ENCODE assay signal across 8 cellular contexts in the genomic region with DNA sequence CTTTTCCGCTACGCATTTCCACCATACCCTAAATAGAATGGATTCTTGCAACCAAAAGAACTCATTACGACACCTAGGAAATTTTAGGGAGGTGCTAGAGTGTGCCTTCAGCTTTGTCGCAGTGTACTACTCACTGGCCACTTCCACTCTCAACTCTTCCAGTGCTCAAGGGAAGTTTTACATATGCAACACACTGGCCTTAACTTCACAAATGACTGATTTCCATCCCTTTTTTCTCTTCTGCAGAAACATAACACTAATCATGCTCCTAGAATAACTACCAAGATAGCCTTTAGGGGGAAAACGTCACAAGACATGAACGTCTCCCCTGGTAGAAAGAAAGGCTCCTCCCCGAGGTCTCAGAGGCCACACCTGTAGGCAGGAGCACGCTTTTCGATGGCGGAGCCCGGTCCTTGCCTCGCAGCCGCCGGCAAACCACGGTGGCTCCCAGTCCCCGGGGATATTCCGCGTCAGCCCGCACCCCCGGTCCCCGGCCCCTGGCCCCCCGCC. TPM values are rescaled to one million over a fixed set of nuclear protein-coding genes. Genes with fewer than 3 reads are reported as not detected.
A peak's percentile ranks its signal among the peaks of the same experiment; 100 is the strongest.
DNase-seq lines count a peak whose midpoint lies in the region; ATAC-seq and TF ChIP-seq lines count a peak whose summit lies in the region.

No MANE protein-coding gene starts in this region.

- no peaks in the 10 kb centered on the region for H3K27me3 ChIP-seq in DND-41 (ENCODE audit: insufficient read depth, low read length, poor library complexity)
- H3K27me3 ChIP-seq in trophoblast cell (ENCODE audit: insufficient read depth, low read length): no peaks in the 10 kb centered on the region
- H3K27me3 ChIP-seq in tibial nerve: no peaks in the 10 kb centered on the region

- H3K79me2 ChIP-seq in DND-41 (ENCODE audit: insufficient read depth, low read length) (peaks cover 75% of the 10 kb centered on the region), trophoblast cell (ENCODE audit: control insufficient read depth, insufficient read depth, low read length, poor library complexity) (peaks cover 5% of the 10 kb centered on the region)

- no peaks in the 10 kb centered on the region for H4K20me1 ChIP-seq in DND-41 (ENCODE audit: insufficient read depth, low read length)

- H2AK5ac ChIP-seq in trophoblast cell (ENCODE audit: low read length): no peak overlapping the region

- H2BK12ac ChIP-seq in trophoblast cell (ENCODE audit: low read length): no peak overlapping the region

- TF ChIP-seq POLR2A in tibial nerve (IDR thresholded peaks at IDR 0.05): no peak

- no peak overlapping the region for H2BK5ac ChIP-seq in trophoblast cell (ENCODE audit: low read depth, low read length, poor library complexity)

- H3K4me3 Mint-ChIP-seq in glutamatergic neuron (ENCODE audit: unreplicated experiment): peak overlapping the region; percentile 97

- peak overlapping the region; percentile 71 for H3K27ac ChIP-seq in DND-41 (ENCODE audit: low read length)
- no peak overlapping the region for H3K27ac ChIP-seq in trophoblast cell (ENCODE audit: low read depth, low read length)
- peak overlapping the region; percentile 94 to 97 (median 95) for H3K27ac ChIP-seq in tibial nerve

- peaks cover 12% of the 10 kb centered on the region for H3K9me3 Mint-ChIP-seq in glutamatergic neuron (ENCODE audit: unreplicated experiment)

- H3K4ac ChIP-seq in trophoblast cell (ENCODE audit: low read depth, low read length): peak overlapping the region; percentile 10

- H3K4me1 ChIP-seq in DND-41 (ENCODE audit: insufficient read depth, low read length) (peaks cover 33% of the 10 kb centered on the region), trophoblast cell (ENCODE audit: control insufficient read depth in 1 of 2, insufficient read depth in 2 of 2, low read length in 2 of 2) (peaks cover 0 to 8% of the 10 kb centered on the region in 2 experiments), tibial nerve (peaks cover 0 to 28% (median 12%) of the 10 kb centered on the region in 4 donors)

- no peak overlapping the region for H3K18ac ChIP-seq in trophoblast cell (ENCODE audit: low read length)

- peak overlapping the region; percentile 58 for H4K8ac ChIP-seq in trophoblast cell (ENCODE audit: low read depth, low read length)

- no peak overlapping the region for H3K14ac ChIP-seq in trophoblast cell (ENCODE audit: low read length)

- peaks cover 4% of the 10 kb centered on the region for H3K27me3 Mint-ChIP-seq in glutamatergic neuron (ENCODE audit: unreplicated experiment)

- H3K27ac Mint-ChIP-seq in glutamatergic neuron (ENCODE audit: unreplicated experiment): peak overlapping the region; percentile 82

- TF ChIP-seq CTCF in DND-41 (IDR thresholded peaks at IDR 0.05; ENCODE audit: borderline replicate concordance, extremely low read depth, low read length, poor library complexity, severe bottlenecking): no peak
- no peak for TF ChIP-seq CTCF in glutamatergic neuron (IDR thresholded peaks at IDR 0.05; ENCODE audit: partially characterized antibody, unreplicated experiment)
- TF ChIP-seq CTCF in tibial nerve (IDR thresholded peaks at IDR 0.05): no peak

- H3K9ac ChIP-seq in DND-41 (ENCODE audit: low read depth, low read length) (peak overlapping the region; percentile 90), trophoblast cell (ENCODE audit: low read length) (peak overlapping the region; percentile 33)

- H3K4me2 ChIP-seq in DND-41 (ENCODE audit: insufficient read depth, low read length) (peak overlapping the region; percentile 97), trophoblast cell (ENCODE audit: low read length) (peak overlapping the region; percentile 95)

- no peaks in the 10 kb centered on the region for H3K9me3 ChIP-seq in DND-41 (ENCODE audit: insufficient read depth, low read length, severe bottlenecking)
- H3K9me3 ChIP-seq in trophoblast cell (ENCODE audit: insufficient read depth, low read depth, low read length): no peaks in the 10 kb centered on the region
- H3K9me3 ChIP-seq in tibial nerve: no peaks in the 10 kb centered on the region

- no CpG with 5 or more reads among the region's 22 CpGs for WGBS in trophoblast cell (ENCODE audit: extremely low coverage, insufficient coverage, insufficient read length)
- 3 to 7% methylated on average over 16 to 20 of the region's 22 CpGs for WGBS in tibial nerve, 2 donors

- peak overlapping the region; percentile 69 for H4K12ac ChIP-seq in trophoblast cell (ENCODE audit: low read depth, low read length)

- peaks cover 6% of the 10 kb centered on the region for H3K36me3 Mint-ChIP-seq in glutamatergic neuron (ENCODE audit: unreplicated experiment)

- H3K79me1 ChIP-seq in trophoblast cell (ENCODE audit: low read length): peaks cover 7% of the 10 kb centered on the region

- H3K4me1 Mint-ChIP-seq in glutamatergic neuron (ENCODE audit: low read depth, unreplicated experiment): peaks cover 4% of the 10 kb centered on the region

- H2BK120ac ChIP-seq in trophoblast cell (ENCODE audit: insufficient read depth, low read length, poor library complexity): no peak overlapping the region

- DNase-seq in DND-41 (peak; percentile 73), HuH-7 (ENCODE audit: low spot score) (peak; percentile 66), SHP77 (lab: John Stamatoyannopoulos, UW) (peak; percentile 37 to 66), glutamatergic neuron (peak; percentile 55), trophoblast cell (peak; percentile 60 to 82), tibial nerve (ENCODE audit: low spot score in 2 of 2) (peak in 1 of 2 donors; percentile 15)
- peak; percentile 65 for DNase-seq in activated gamma-delta T cell treated with anti-CD3 and anti-CD28 coated beads, Interleukin-2, amount 50 U/mL, for 16 hours (ENCODE audit: low read depth)

- no peak overlapping the region for H4K91ac ChIP-seq in trophoblast cell (ENCODE audit: low read depth, low read length)

- peak overlapping the region; percentile 77 to 83 for H3K4me3 ChIP-seq in DND-41 (ENCODE audit: low read depth in 1 of 2, low read length in 2 of 2)
- peak overlapping the region; percentile 82 for H3K4me3 ChIP-seq in trophoblast cell (ENCODE audit: low read depth, low read length)
- H3K4me3 ChIP-seq in tibial nerve: peak overlapping the region; percentile 73 to 90 (median 86)

- no peak for TF ChIP-seq EP300 in tibial nerve (IDR thresholded peaks at IDR 0.05)

- H3K36me3 ChIP-seq in DND-41 (ENCODE audit: insufficient read depth, low read length) (peaks cover 3% of the 10 kb centered on the region; the same call in 1 of the 2 replicates), trophoblast cell (ENCODE audit: control insufficient read depth in 1 of 2, insufficient read depth in 2 of 2, low read length in 2 of 2) (peaks cover 0 to 4% of the 10 kb centered on the region in 2 experiments), tibial nerve (peaks cover 0 to 17% (median 0%) of the 10 kb centered on the region in 3 donors)

- H2AFZ ChIP-seq in DND-41 (ENCODE audit: low read depth, low read length) (peak overlapping the region; percentile 83), trophoblast cell (ENCODE audit: insufficient read depth, low read length, poor library complexity) (peak overlapping the region; percentile 9)

- no peak overlapping the region for H3K23ac ChIP-seq in trophoblast cell (ENCODE audit: low read length)

- ATAC-seq in DND-41 (ENCODE audit: insufficient read depth, low read depth) (peak; percentile 69), GM21529 (IDR thresholded peaks at IDR 0.05; ENCODE audit: unreplicated experiment) (peak; percentile 60)

RNA-seq across cellular contexts. Expression of a gene that starts 0.6 kb away (rescaled TPM):
- 29.5 TPM for total RNA-seq in glutamatergic neuron (ENCODE audit: unreplicated experiment)
- polyA plus RNA-seq in trophoblast cell (2013): 20.8 and 21.6 TPM in 2 replicates
- total RNA-seq in tibial nerve: 10 to 100 TPM; 21.8 to 31.0 (median 27.4) TPM

RNA-seq across cellular contexts. Expression of a gene that starts 1.1 kb away (rescaled TPM):
- total RNA-seq in glutamatergic neuron (ENCODE audit: unreplicated experiment): 14.2 TPM
- polyA plus RNA-seq in trophoblast cell (2013): 6.2 and 6.3 TPM in 2 replicates
- total RNA-seq in tibial nerve: 10 to 100 TPM; 16.4 to 26.1 (median 21.4) TPM
